ENCODE assay signal across 8 cellular contexts in genomic region chr16:30445408-30446202, GRCh38. TPM values are rescaled to one million over a fixed set of nuclear protein-coding genes. Genes with fewer than 3 reads are reported as not detected.
DNase-seq lines count a peak whose midpoint lies in the region; ATAC-seq and TF ChIP-seq lines count a peak whose summit lies in the region.

Gene SEPHS2, minus strand, starts transcription at chr16:30445874. Its CDS starts 147 bp downstream, at chr16:30445727.

- H3K4me3 ChIP-seq in GM12865 (ENCODE audit: low read depth, low read length) (peak within 1 kb of the TSS; percentile 53), heart right ventricle (peak within 1 kb of the TSS; percentile 70 to 98 (median 80)), upper lobe of left lung (peak within 1 kb of the TSS; percentile 67 to 93 (median 80))

- TF ChIP-seq EP300 in upper lobe of left lung (IDR thresholded peaks at IDR 0.05) = peak in 1 of 4 donors; percentile 2

- ATAC-seq in HG02642 (IDR thresholded peaks at IDR 0.05; ENCODE audit: poor library complexity, unreplicated experiment) (peak; percentile 89), heart right ventricle (peak; percentile 96 to 98 (median 97)), upper lobe of left lung (ENCODE audit: low FRiP score in 2 of 2) (peak; percentile 92 to 97)

- peaks cover 0 to 22% (median 10%) of the 10 kb centered on the region in 9 donors for H3K36me3 ChIP-seq in heart right ventricle
- peaks cover 0 to 9% (median 0%) of the 10 kb centered on the region in 4 donors for H3K36me3 ChIP-seq in upper lobe of left lung

- H3K4me1 ChIP-seq in heart right ventricle (peaks cover 2 to 39% (median 18%) of the 10 kb centered on the region in 9 donors), upper lobe of left lung (peaks cover 15 to 28% (median 23%) of the 10 kb centered on the region in 4 donors)

- no peaks in the 10 kb centered on the region for H3K27me3 ChIP-seq in heart right ventricle
- no peaks in the 10 kb centered on the region for H3K27me3 ChIP-seq in upper lobe of left lung

- WGBS in adipose tissue, 3 donors = 0% methylated on average over 55 to 59 of the region's 59 CpGs
- 0 to 1% methylated on average over 57 to 59 of the region's 59 CpGs for WGBS in heart right ventricle, 2 donors
- 1 to 2% methylated on average over 12 to 45 of the region's 59 CpGs for WGBS in upper lobe of left lung, 2 donors

- TF ChIP-seq POLR2A in upper lobe of left lung (IDR thresholded peaks at IDR 0.05) = peak in 3 of 4 donors; percentile 84 to 99 (median 98)

- DNase-seq in GM12865 (ENCODE audit: low read depth) = peak; percentile 99
- peak; percentile 94 for DNase-seq in NCI-H1436 (lab: John Stamatoyannopoulos, UW)
- DNase-seq in T follicular helper cell (ENCODE audit: low read depth) = peak; percentile 93
- peak; percentile 98 for DNase-seq in heart right ventricle
- DNase-seq in posterior cingulate gyrus = peak; percentile 91 to 99 (median 96)
- peak; percentile 95 to 99 for DNase-seq in upper lobe of left lung

- H3K9me3 ChIP-seq in heart right ventricle (no peaks in the 10 kb centered on the region), upper lobe of left lung (no peaks in the 10 kb centered on the region)

- intact Hi-C loops in heart right ventricle (cut with DNase I) (loop anchor here in 7 of 10 donors (2.0 to 10.0 kb wide), 8 partner anchors 79 to 247 kb away; partner anchors contain the start of genes ZNF768 (in 6 of the 7), ZNF688 (in 1 of the 7) and ZNF785 (in 1 of the 7)), posterior cingulate gyrus (cut with DNase I) (loop anchor here (5.0 kb wide), 1 partner anchor 82 kb away; the partner anchor contains the start of gene ZNF768)

- peak; percentile 46 for TF ChIP-seq CTCF in GM12865 (IDR thresholded peaks at IDR 0.05; ENCODE audit: insufficient read depth, low read depth, low read length, missing control alignments)
- peak in 8 of 9 donors; percentile 18 to 74 (median 52) for TF ChIP-seq CTCF in heart right ventricle (IDR thresholded peaks at IDR 0.05)
- peak in 4 of 6 experiments; percentile 25 to 62 (median 50) for TF ChIP-seq CTCF in upper lobe of left lung (IDR thresholded peaks at IDR 0.05)

- H3K27ac ChIP-seq in adipose tissue (ENCODE audit: low read depth, low read length) (peak within 1 kb of the TSS; percentile 93), heart right ventricle (peak within 1 kb of the TSS; percentile 69 to 100 (median 96)), upper lobe of left lung (peak within 1 kb of the TSS; percentile 92 to 98 (median 96))

RNA-seq across cellular contexts. Expression of gene SEPHS2, which starts in this region (rescaled TPM):
- 10 to 100 TPM; 25.0 to 45.0 (median 38.6) TPM for polyA plus RNA-seq in adipose tissue
- total RNA-seq in heart right ventricle = 10 to 100 TPM; 23.5 to 49.3 (median 29.3) TPM
- 10 to 100 TPM; 17.3 to 47.0 TPM for polyA plus RNA-seq in heart right ventricle
- total RNA-seq in upper lobe of left lung = 10 to 100 TPM; 34.7 to 64.0 (median 38.2) TPM

Comparison
In these comparisons a context has a peak if more than half of its experiments do, and no peak if none do; other contexts are left out.
1. Peak in every context shown above with its lines: DNase-seq, ATAC-seq, H3K4me3 ChIP-seq and H3K27ac ChIP-seq.